Comparison of ENCODE assay signal across 1 cellular context in genomic region chr5:132009706-132010405, GRCh38.
TF ChIP-seq lines count a peak whose summit lies in the region.

No MANE protein-coding gene starts in this region.

TF ChIP-seq in H1, 55 proteins besides CTCF, POLR2A, EP300 and RAD21 (continued from another document):
- TF ChIP-seq CEBPB (IDR thresholded peaks at IDR 0.05; ENCODE audit: low read depth, low read length) (no peak), TEAD4 (IDR thresholded peaks at IDR 0.05; ENCODE audit: low read depth, low read length) (no peak), CHD1 (IDR thresholded peaks at IDR 0.05; ENCODE audit: low read depth, low read length) (no peak), GABPA (IDR thresholded peaks at IDR 0.05; ENCODE audit: borderline replicate concordance, insufficient read depth, low read length) (no peak), KDM5A (IDR thresholded peaks at IDR 0.05; ENCODE audit: low read length) (no peak), MAFK (IDR thresholded peaks at IDR 0.05; ENCODE audit: low read depth, low read length) (no peak)
